17 cellular contexts compared by ENCODE assay signal in genomic region chr12:66612053-66612775, GRCh38.
"Had no signal": no experiment of that assay in that cellular context is flagged by ENCODE, and none has a peak within 500 bp of the region (broad histone marks: within the 10 kb centered on the region; RNA-seq: fewer than 3 reads in every experiment).

No MANE protein-coding gene starts in this region.

- H3K27ac Mint-ChIP-seq: immature natural killer cell; naive thymus-derived CD4-positive, alpha-beta T cell; nephron progenitor cell; stimulated activated naive B cell treated with anti-CD40 and anti-IgM and Interleukin-4, amounts not matched to agents 10 μg/mL and 1 μg/mL and 100 μg/mL, for 72 hours; stimulated activated naive CD8-positive, alpha-beta T cell treated with anti-CD3 and anti-CD28 coated beads, Interleukin-15, amount 100 ng/mL, for 72 hours had no signal

- H3K27me3 Mint-ChIP-seq: stimulated activated naive B cell treated with anti-CD40 and anti-IgM and Interleukin-4, amounts not matched to agents 10 μg/mL and 1 μg/mL and 100 μg/mL, for 72 hours; stimulated activated naive CD8-positive, alpha-beta T cell treated with anti-CD3 and anti-CD28 coated beads, Interleukin-15, amount 100 ng/mL, for 72 hours had no signal

- ATAC-seq: gastroesophageal sphincter; naive thymus-derived CD4-positive, alpha-beta T cell; sciatic nerve; stimulated activated naive B cell treated with anti-CD40 and anti-IgM and Interleukin-4, amounts not matched to agents 10 μg/mL and 1 μg/mL and 100 μg/mL, for 72 hours; stimulated activated naive CD8-positive, alpha-beta T cell treated with anti-CD3 and anti-CD28 coated beads, Interleukin-15, amount 100 ng/mL, for 72 hours; upper lobe of right lung had no signal

- DNase-seq: dermis blood vessel endothelial cell; esophagus squamous epithelium; foreskin fibroblast; glutamatergic neuron; immature natural killer cell; mesendoderm; naive thymus-derived CD4-positive, alpha-beta T cell; nephron progenitor cell; stimulated activated CD4-positive, alpha-beta T cell treated with anti-CD3 and anti-CD28 coated beads, Interleukin-2, amount 100 ng/mL, for 24 hours; stimulated activated CD4-positive, alpha-beta T cell treated with anti-CD3 and anti-CD28 coated beads, Interleukin-4, amount 100 ng/mL, for 4 hours; stimulated activated naive B cell treated with anti-CD40 and anti-IgM and Interleukin-4, amounts not matched to agents 10 μg/mL and 1 μg/mL and 100 μg/mL, for 72 hours; stimulated activated naive CD8-positive, alpha-beta T cell treated with anti-CD3 and anti-CD28 coated beads, Interleukin-15, amount 100 ng/mL, for 72 hours; testis; upper lobe of right lung had no signal

- H3K4me1 Mint-ChIP-seq: immature natural killer cell; naive thymus-derived CD4-positive, alpha-beta T cell; stimulated activated naive CD8-positive, alpha-beta T cell treated with anti-CD3 and anti-CD28 coated beads, Interleukin-15, amount 100 ng/mL, for 72 hours had no signal

- H3K4me3 Mint-ChIP-seq: immature natural killer cell; naive thymus-derived CD4-positive, alpha-beta T cell; nephron progenitor cell; stimulated activated naive B cell treated with anti-CD40 and anti-IgM and Interleukin-4, amounts not matched to agents 10 μg/mL and 1 μg/mL and 100 μg/mL, for 72 hours; stimulated activated naive CD8-positive, alpha-beta T cell treated with anti-CD3 and anti-CD28 coated beads, Interleukin-15, amount 100 ng/mL, for 72 hours had no signal

- FAIRE-seq: keratinocyte had no signal

- H3K36me3 Mint-ChIP-seq: immature natural killer cell; naive thymus-derived CD4-positive, alpha-beta T cell; stimulated activated naive B cell treated with anti-CD40 and anti-IgM and Interleukin-4, amounts not matched to agents 10 μg/mL and 1 μg/mL and 100 μg/mL, for 72 hours had no signal

- H3K9me3 Mint-ChIP-seq: immature natural killer cell; naive thymus-derived CD4-positive, alpha-beta T cell; nephron progenitor cell; stimulated activated naive B cell treated with anti-CD40 and anti-IgM and Interleukin-4, amounts not matched to agents 10 μg/mL and 1 μg/mL and 100 μg/mL, for 72 hours; stimulated activated naive CD8-positive, alpha-beta T cell treated with anti-CD3 and anti-CD28 coated beads, Interleukin-15, amount 100 ng/mL, for 72 hours had no signal
